In genomic region chr15:89171136-89172072, GRCh38 we compare ENCODE assay signal across 8 cellular contexts. TPM values are rescaled to one million over a fixed set of nuclear protein-coding genes. Genes with fewer than 3 reads are reported as not detected.
DNase-seq lines count a peak whose midpoint lies in the region; ATAC-seq and TF ChIP-seq lines count a peak whose summit lies in the region.

No MANE protein-coding gene starts in this region.

- H3K27ac ChIP-seq in VCaP: peak overlapping the region; percentile 2; the same call in 1 of the 2 replicates

- no peak for TF ChIP-seq POLR2A in erythroblast (IDR thresholded peaks at IDR 0.05; ENCODE audit: low read length)

- POLR2A ChIA-PET in activated CD4-positive, alpha-beta T cell treated with anti-CD3 and anti-CD28 coated beads for 36 hours (lab: Charles Lee): interaction anchor here (0.6 to 1.0 kb wide), 2 partner anchors 8 to 57 kb away, joined by 4 read pairs; no protein-coding TSS in a partner anchor

- intact Hi-C loops in activated CD4-positive, alpha-beta T cell treated with anti-CD3 and anti-CD28 coated beads for 36 hours (cut with DNase I, micrococcal nuclease): loop anchor here in 1 of 2 experiments (1.0 kb wide), 1 partner anchor 114 kb away; no protein-coding TSS in a partner anchor

- H3K9me3 Mint-ChIP-seq in activated CD4-positive, alpha-beta T cell treated with anti-CD3 and anti-CD28 coated beads for 36 hours (ENCODE audit: low read depth): no peaks in the 10 kb centered on the region
- no peaks in the 10 kb centered on the region for H3K9me3 Mint-ChIP-seq in neural crest cell

- ATAC-seq in activated CD4-positive, alpha-beta T cell treated with anti-CD3 and anti-CD28 coated beads for 36 hours: no peak
- ATAC-seq in HG02852 (IDR thresholded peaks at IDR 0.05; ENCODE audit: unreplicated experiment) (no peak), HG03469 (IDR thresholded peaks at IDR 0.05; ENCODE audit: unreplicated experiment) (no peak)

- H3K36me3 Mint-ChIP-seq in activated CD4-positive, alpha-beta T cell treated with anti-CD3 and anti-CD28 coated beads for 36 hours (ENCODE audit: low read depth): peaks cover 7% of the 10 kb centered on the region
- H3K36me3 Mint-ChIP-seq in neural crest cell (ENCODE audit: low read depth): peaks cover 3% of the 10 kb centered on the region

- H3K27me3 Mint-ChIP-seq in activated CD4-positive, alpha-beta T cell treated with anti-CD3 and anti-CD28 coated beads for 36 hours: no peaks in the 10 kb centered on the region
- no peaks in the 10 kb centered on the region for H3K27me3 Mint-ChIP-seq in neural crest cell (ENCODE audit: low read depth)

- peaks cover 30% of the 10 kb centered on the region for H3K4me1 Mint-ChIP-seq in activated CD4-positive, alpha-beta T cell treated with anti-CD3 and anti-CD28 coated beads for 36 hours
- H3K4me1 Mint-ChIP-seq in neural crest cell: no peaks in the 10 kb centered on the region

- H3K27ac Mint-ChIP-seq in activated CD4-positive, alpha-beta T cell treated with anti-CD3 and anti-CD28 coated beads for 36 hours: no peak overlapping the region
- H3K27ac Mint-ChIP-seq in neural crest cell (ENCODE audit: unreplicated experiment): no peak overlapping the region

- CTCF ChIA-PET in activated CD4-positive, alpha-beta T cell treated with anti-CD3 and anti-CD28 coated beads for 36 hours (lab: Charles Lee): interaction anchor here (0.6 to 6.8 kb wide), 35 partner anchors 9 to 313 kb away, joined by 3 to 50 read pairs (median 5); partner anchors contain the start of gene ABHD2

- H3K4me3 Mint-ChIP-seq in activated CD4-positive, alpha-beta T cell treated with anti-CD3 and anti-CD28 coated beads for 36 hours: no peak overlapping the region
- no peak overlapping the region for H3K4me3 Mint-ChIP-seq in neural crest cell

- TF ChIP-seq CTCF in VCaP (conservative IDR thresholded peaks at IDR 0.05) (peak; percentile 89), neural crest cell (conservative IDR thresholded peaks at IDR 0.05) (peak; percentile 69)

- DNase-seq in activated CD4-positive, alpha-beta T cell treated with anti-CD3 and anti-CD28 coated beads for 36 hours: peak; percentile 65
- DNase-seq in activated CD4-positive, alpha-beta T cell treated with anti-CD3 and anti-CD28 coated beads for 1 hour: no peak
- DNase-seq in M059J (ENCODE audit: low read depth) (peak; percentile 47), erythroblast (lab: John Stamatoyannopoulos, UW) (peak; percentile 35 to 63), neural crest cell (ENCODE audit: low read depth, low spot score) (peak; percentile 61)

RNA-seq across cellular contexts. Expression of gene RLBP1, which starts 50.0 kb away (rescaled TPM):
- not detected for total RNA-seq in activated CD4-positive, alpha-beta T cell treated with anti-CD3 and anti-CD28 coated beads for 36 hours
- total RNA-seq in M059J (2014; rRNA removed; shearing (Covaris generic)): not detected in 2 replicates
- 5.7 and 6.3 TPM in 2 replicates for total RNA-seq in neural crest cell
